2 cellular contexts compared by ENCODE assay signal in the genomic region with DNA sequence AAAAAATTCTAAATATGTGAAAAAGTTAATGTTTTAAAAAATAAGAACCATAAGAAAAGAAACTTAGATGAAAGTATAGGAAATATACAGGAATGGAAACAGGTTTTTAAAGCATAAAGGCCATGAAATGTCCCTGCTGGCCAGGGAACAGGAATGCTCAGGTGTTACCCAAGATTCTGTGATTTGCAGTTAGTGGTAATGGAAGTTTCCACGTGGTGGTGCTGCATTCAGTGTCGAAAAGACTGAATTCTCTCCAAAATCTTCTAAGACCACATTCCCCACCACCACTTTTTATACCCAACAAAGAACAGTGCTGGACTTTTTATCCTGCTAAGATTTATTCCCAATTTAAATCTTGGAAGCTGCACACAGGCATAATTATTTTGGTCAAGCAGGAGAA.
TF ChIP-seq lines count a peak whose summit lies in the region.

No MANE protein-coding gene starts in this region.

TF ChIP-seq in GM23338, 12 proteins besides CTCF, POLR2A, EP300 and RAD21 (continued from another document and continues in another):
- TF ChIP-seq, protein P1, sequence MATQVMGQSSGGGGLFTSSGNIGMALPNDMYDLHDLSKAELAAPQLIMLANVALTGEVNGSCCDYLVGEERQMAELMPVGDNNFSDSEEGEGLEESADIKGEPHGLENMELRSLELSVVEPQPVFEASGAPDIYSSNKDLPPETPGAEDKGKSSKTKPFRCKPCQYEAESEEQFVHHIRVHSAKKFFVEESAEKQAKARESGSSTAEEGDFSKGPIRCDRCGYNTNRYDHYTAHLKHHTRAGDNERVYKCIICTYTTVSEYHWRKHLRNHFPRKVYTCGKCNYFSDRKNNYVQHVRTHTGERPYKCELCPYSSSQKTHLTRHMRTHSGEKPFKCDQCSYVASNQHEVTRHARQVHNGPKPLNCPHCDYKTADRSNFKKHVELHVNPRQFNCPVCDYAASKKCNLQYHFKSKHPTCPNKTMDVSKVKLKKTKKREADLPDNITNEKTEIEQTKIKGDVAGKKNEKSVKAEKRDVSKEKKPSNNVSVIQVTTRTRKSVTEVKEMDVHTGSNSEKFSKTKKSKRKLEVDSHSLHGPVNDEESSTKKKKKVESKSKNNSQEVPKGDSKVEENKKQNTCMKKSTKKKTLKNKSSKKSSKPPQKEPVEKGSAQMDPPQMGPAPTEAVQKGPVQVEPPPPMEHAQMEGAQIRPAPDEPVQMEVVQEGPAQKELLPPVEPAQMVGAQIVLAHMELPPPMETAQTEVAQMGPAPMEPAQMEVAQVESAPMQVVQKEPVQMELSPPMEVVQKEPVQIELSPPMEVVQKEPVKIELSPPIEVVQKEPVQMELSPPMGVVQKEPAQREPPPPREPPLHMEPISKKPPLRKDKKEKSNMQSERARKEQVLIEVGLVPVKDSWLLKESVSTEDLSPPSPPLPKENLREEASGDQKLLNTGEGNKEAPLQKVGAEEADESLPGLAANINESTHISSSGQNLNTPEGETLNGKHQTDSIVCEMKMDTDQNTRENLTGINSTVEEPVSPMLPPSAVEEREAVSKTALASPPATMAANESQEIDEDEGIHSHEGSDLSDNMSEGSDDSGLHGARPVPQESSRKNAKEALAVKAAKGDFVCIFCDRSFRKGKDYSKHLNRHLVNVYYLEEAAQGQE (IDR thresholded peaks at IDR 0.05; ENCODE audit: unreplicated experiment) = no peak
- TF ChIP-seq, protein P2, sequence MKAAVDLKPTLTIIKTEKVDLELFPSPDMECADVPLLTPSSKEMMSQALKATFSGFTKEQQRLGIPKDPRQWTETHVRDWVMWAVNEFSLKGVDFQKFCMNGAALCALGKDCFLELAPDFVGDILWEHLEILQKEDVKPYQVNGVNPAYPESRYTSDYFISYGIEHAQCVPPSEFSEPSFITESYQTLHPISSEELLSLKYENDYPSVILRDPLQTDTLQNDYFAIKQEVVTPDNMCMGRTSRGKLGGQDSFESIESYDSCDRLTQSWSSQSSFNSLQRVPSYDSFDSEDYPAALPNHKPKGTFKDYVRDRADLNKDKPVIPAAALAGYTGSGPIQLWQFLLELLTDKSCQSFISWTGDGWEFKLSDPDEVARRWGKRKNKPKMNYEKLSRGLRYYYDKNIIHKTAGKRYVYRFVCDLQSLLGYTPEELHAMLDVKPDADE (IDR thresholded peaks at IDR 0.05) = no peak
- TF ChIP-seq STAT1 (IDR thresholded peaks at IDR 0.05; ENCODE audit: unreplicated experiment) (no peak), NANOG (IDR thresholded peaks at IDR 0.05; ENCODE audit: borderline replicate concordance) (no peak), EZH2phosphoT487 (IDR thresholded peaks at IDR 0.05; ENCODE audit: unreplicated experiment) (no peak), POLR2AphosphoS5 (IDR thresholded peaks at IDR 0.05; ENCODE audit: low read depth) (no peak), CREB1 (CRISPR knock-in tag; IDR thresholded peaks at IDR 0.05; ENCODE audit: low read depth) (no peak), JUNB (IDR thresholded peaks at IDR 0.05; ENCODE audit: unreplicated experiment) (no peak), ZNF331 (CRISPR knock-in tag; IDR thresholded peaks at IDR 0.05; ENCODE audit: low read depth) (no peak), ZNF114 (CRISPR knock-in tag; IDR thresholded peaks at IDR 0.05) (no peak)

TF ChIP-seq in WTC11, 78 proteins besides CTCF, POLR2A, EP300 and RAD21 (continued from another document):
- TF ChIP-seq TEAD1 (CRISPR knock-in tag; IDR thresholded peaks at IDR 0.05) (no peak), ZNF317 (CRISPR knock-in tag; IDR thresholded peaks at IDR 0.05; ENCODE audit: borderline replicate concordance, low read depth) (no peak), NFE2L1 (CRISPR knock-in tag; IDR thresholded peaks at IDR 0.05) (no peak), PRRX2 (CRISPR knock-in tag; IDR thresholded peaks at IDR 0.05) (no peak), SMAD4 (CRISPR knock-in tag; IDR thresholded peaks at IDR 0.05) (no peak)
- TF ChIP-seq, protein P3, sequence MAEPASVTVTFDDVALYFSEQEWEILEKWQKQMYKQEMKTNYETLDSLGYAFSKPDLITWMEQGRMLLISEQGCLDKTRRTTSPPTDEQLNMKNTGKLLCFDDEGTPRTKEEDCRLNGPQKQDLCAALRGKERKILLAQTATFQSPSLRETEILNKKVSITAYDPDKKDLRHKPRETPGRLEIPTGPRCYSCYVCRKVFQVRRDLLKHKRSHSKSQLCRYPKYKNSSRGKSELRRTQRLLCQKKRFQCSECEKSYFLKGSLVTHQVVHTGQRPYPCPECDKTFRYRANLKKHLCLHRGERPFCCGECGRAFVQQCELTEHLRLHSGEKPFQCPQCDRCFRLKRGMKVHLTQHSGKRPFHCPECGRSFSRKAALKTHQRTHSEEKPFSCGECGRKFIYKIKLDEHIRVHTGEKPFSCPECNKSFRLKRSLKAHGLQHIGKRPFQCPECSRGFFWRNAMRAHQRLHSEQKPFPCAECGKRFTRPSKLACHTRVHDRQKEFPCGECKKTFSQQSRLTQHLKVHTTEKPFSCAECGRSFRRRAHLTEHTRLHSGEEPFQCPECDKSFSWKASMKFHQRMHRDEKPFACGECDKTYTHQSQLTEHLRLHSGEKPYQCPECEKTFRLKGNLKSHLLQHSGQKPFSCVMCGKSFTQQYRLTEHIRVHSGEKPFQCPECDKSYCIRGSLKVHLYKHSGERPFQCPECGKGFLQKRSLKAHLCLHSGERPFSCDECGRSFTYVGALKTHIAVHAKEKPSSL (CRISPR knock-in tag; conservative IDR thresholded peaks at IDR 0.05) = no peak
TF ChIP-seq in WTC11: peak in this region for 0.
